Comparison of ENCODE assay signal across 8 cellular contexts in genomic region chr13:109569938-109570711, GRCh38.
DNase-seq lines count a peak whose midpoint lies in the region; ATAC-seq, FAIRE-seq and TF ChIP-seq lines count a peak whose summit lies in the region.

No MANE protein-coding gene starts in this region.

- no peaks in the 10 kb centered on the region for H3K9me3 Mint-ChIP-seq in activated naive CD8-positive, alpha-beta T cell (ENCODE audit: low read depth)

- peaks cover 15% of the 10 kb centered on the region for H3K4me1 Mint-ChIP-seq in activated naive CD8-positive, alpha-beta T cell (ENCODE audit: low read depth)

- DNase-seq in D341Med (ENCODE audit: low spot score) (no peak), ecto neural progenitor cell (ENCODE audit: low spot score) (no peak), frontal cortex (ENCODE audit: low spot score in 2 of 2) (no peak), NCI-H524 treated with DMSO at 0.1 percent for 48 hours (lab: John Stamatoyannopoulos, UW) (no peak)

- ATAC-seq in GM19468 (IDR thresholded peaks at IDR 0.05; ENCODE audit: extremely low read depth, unreplicated experiment) (peak; percentile 67), HG03469 (IDR thresholded peaks at IDR 0.05; ENCODE audit: unreplicated experiment) (peak; percentile 93)

- no peaks in the 10 kb centered on the region for H3K27me3 Mint-ChIP-seq in activated naive CD8-positive, alpha-beta T cell

- peak overlapping the region; percentile 37 for H3K27ac Mint-ChIP-seq in activated naive CD8-positive, alpha-beta T cell

- H3K4me3 Mint-ChIP-seq in activated naive CD8-positive, alpha-beta T cell: peak overlapping the region; percentile 39

- no peak for FAIRE-seq in frontal cortex (lab: Jason Lieb, UNC)

- H3K27ac ChIP-seq in C4-2B: peak overlapping the region; percentile 79

- H3K36me3 Mint-ChIP-seq in activated naive CD8-positive, alpha-beta T cell: no peaks in the 10 kb centered on the region

- TF ChIP-seq CTCF in C4-2B (conservative IDR thresholded peaks at IDR 0.05): no peak
